Comparison of ENCODE assay signal across 10 cellular contexts in genomic region chr17:50475775-50476544, GRCh38. TPM values are rescaled to one million over a fixed set of nuclear protein-coding genes. Genes with fewer than 3 reads are reported as not detected.
"Had no signal": no experiment of that assay in that cellular context is flagged by ENCODE, and none has a peak within 500 bp of the region (broad histone marks: within the 10 kb centered on the region; RNA-seq: fewer than 3 reads in every experiment).

No MANE protein-coding gene starts in this region.

RNA-seq across cellular contexts. Expression of gene CHAD, which starts 7.3 kb away (rescaled TPM):
- total RNA-seq: activated CD4-positive, alpha-beta T cell treated with anti-CD3 and anti-CD28 coated beads for 36 hours; activated CD8-positive, alpha-beta memory T cell treated with anti-CD3 and anti-CD28 coated beads, Interleukin-2, amount 10 ng/mL, durations not matched to agents 7 days and 5 days; activated CD8-positive, alpha-beta T cell treated with anti-CD3 and anti-CD28 coated beads, Interleukin-2, amount 10 ng/mL, durations not matched to agents 7 days and 5 days; activated T-helper 2 cell treated with anti-CD3 and anti-CD28 coated beads, Interferon-gamma antibody, Interleukin-2, Interleukin-4, amounts not matched to agents 10 μg/mL and 5 μg/mL and 100 μg/mL, durations not matched to agents 14 hours and 24 hours and 36 hours; dermis microvascular lymphatic vessel endothelial cell; esophagus mucosa; myocyte; natural killer cell treated with Interleukin-12 subunit alpha and Interleukin-12 subunit beta and Interleukin-15 and Interleukin-18, amount 100 ng/mL, for 72 hours; T-cell; uterus had no signal

RNA-seq across cellular contexts. Expression of gene EPN3, which starts 56.6 kb away (rescaled TPM):
- total RNA-seq: activated CD4-positive, alpha-beta T cell treated with anti-CD3 and anti-CD28 coated beads for 36 hours; activated CD8-positive, alpha-beta memory T cell treated with anti-CD3 and anti-CD28 coated beads, Interleukin-2, amount 10 ng/mL, durations not matched to agents 7 days and 5 days; activated CD8-positive, alpha-beta T cell treated with anti-CD3 and anti-CD28 coated beads, Interleukin-2, amount 10 ng/mL, durations not matched to agents 7 days and 5 days; activated T-helper 2 cell treated with anti-CD3 and anti-CD28 coated beads, Interferon-gamma antibody, Interleukin-2, Interleukin-4, amounts not matched to agents 10 μg/mL and 5 μg/mL and 100 μg/mL, durations not matched to agents 14 hours and 24 hours and 36 hours; myocyte; natural killer cell treated with Interleukin-12 subunit alpha and Interleukin-12 subunit beta and Interleukin-15 and Interleukin-18, amount 100 ng/mL, for 72 hours had no signal
